Comparison of ENCODE assay signal across 23 cellular contexts in genomic region chr11:79383874-79384273, GRCh38. TPM values are rescaled to one million over a fixed set of nuclear protein-coding genes. Genes with fewer than 3 reads are reported as not detected.
"Had no signal": no experiment of that assay in that cellular context is flagged by ENCODE, and none has a peak within 500 bp of the region (broad histone marks: within the 10 kb centered on the region; RNA-seq: fewer than 3 reads in every experiment).

No MANE protein-coding gene starts in this region.

- H3K36me3 ChIP-seq: MG63 had no signal

- H3K9me3 ChIP-seq: MG63 had no signal

- DNase-seq: IMR-90, Karpas-422, KG1, MG63, NCI-H1092, NCI-H1105 treated with DMSO at 0.1 percent for 48 hours, NCI-H1417 treated with DMSO at 0.1 percent for 48 hours, NCI-H146, NCI-H1694 treated with DMSO at 0.1 percent for 48 hours, NCI-H1930, NCI-H2081 treated with DMSO at 0.1 percent for 48 hours, NCI-H2171, NCI-H226, NCI-H446, NCI-H510A, NCI-H524 treated with DMSO at 0.1 percent for 48 hours, NCI-H69, NCI-H774, Right ventricle myocardium superior, RPMI8226, SIG-M5 had no signal

- H3K27me3 ChIP-seq: MG63 had no signal

- H3K4me3 ChIP-seq: MG63 had no signal

- FAIRE-seq: HepG2, RCC 7860 had no signal

RNA-seq across cellular contexts. Expression of gene TENM4, which starts 57.0 kb away (rescaled TPM):
- total RNA-seq: HepG2 had no signal
- polyA plus RNA-seq: HepG2 had no signal
